Comparison of ENCODE assay signal across 9 cellular contexts in the genomic region with DNA sequence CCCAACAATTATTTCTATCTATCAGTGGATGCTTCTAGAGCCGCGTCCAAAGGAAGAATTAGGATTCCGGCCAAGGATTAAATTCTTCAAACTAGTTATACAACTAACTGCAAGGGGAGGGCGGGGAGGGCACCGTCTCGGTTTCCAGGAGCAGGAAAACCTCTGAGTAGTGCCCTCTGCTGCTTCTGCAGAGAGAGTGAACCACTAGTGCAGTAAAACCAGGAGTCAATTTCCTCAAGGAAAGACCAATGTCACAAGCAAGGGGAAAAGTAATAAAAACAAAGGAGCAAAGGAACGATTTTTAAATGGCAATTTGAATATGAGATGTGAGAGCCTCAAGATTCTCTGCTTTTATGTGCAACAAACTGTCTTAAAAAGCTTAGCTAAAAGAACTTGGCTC. TPM values are rescaled to one million over a fixed set of nuclear protein-coding genes. Genes with fewer than 3 reads are reported as not detected.
DNase-seq lines count a peak whose midpoint lies in the region; ATAC-seq and TF ChIP-seq lines count a peak whose summit lies in the region.
"Had no signal": no experiment of that assay in that cellular context is flagged by ENCODE, and none has a peak within 500 bp of the region (broad histone marks: within the 10 kb centered on the region; RNA-seq: fewer than 3 reads in every experiment).

No MANE protein-coding gene starts in this region.

- POLR2A ChIA-PET in WTC11 (lab: Charles Lee) = no interaction called here
- POLR2A ChIA-PET in activated CD4-positive, alpha-beta memory T cell treated with anti-CD3 and anti-CD28 coated beads for 36 hours (lab: Charles Lee) = no interaction called here

- in situ Hi-C loops in GM23248 (cut with MboI) = loop anchor here (25.0 kb wide), 1 partner anchor 382 kb away; no protein-coding TSS in a partner anchor

- H3K4me3 ChIP-seq in GM23248 = no peak overlapping the region
- H3K4me3 ChIP-seq in right cardiac atrium (ENCODE audit: low read length) = no peak overlapping the region
- no peak overlapping the region for H3K4me3 ChIP-seq in subcutaneous abdominal adipose tissue (ENCODE audit: low read depth in 1 of 5, low read length in 5 of 5)

- peak overlapping the region; percentile 5 for H3K4me2 ChIP-seq in GM23248 (ENCODE audit: unreplicated experiment)

- no peaks in the 10 kb centered on the region for H3K79me2 ChIP-seq in GM23248 (ENCODE audit: insufficient read depth)

- 6 to 8% methylated on average over 7 of the region's 7 CpGs for WGBS in GM23248 (ENCODE audit: low coverage in 1 of 2, low lambda C conversion rate in 2 of 2, missing lambda C conversion rate in 2 of 2), 2 experiments
- WGBS in right cardiac atrium = 3% methylated on average over 7 of the region's 7 CpGs

- DNase-seq in GM23248 (peak; percentile 77), WTC11 (ENCODE audit: low spot score) (peak; percentile 50), right cardiac atrium (peak; percentile 61 to 86 (median 78))
- no peak for DNase-seq in stimulated activated CD4-positive, alpha-beta T cell treated with anti-CD3 and anti-CD28 coated beads, Interleukin-12 subunit alpha, Interleukin-12 subunit beta, amount 100 ng/mL, for 4 hours
- no peak for DNase-seq in activated T-helper 2 cell treated with anti-CD3 and anti-CD28 coated beads, Interferon-gamma antibody, Interleukin-2, Interleukin-4, amounts not matched to agents 10 μg/mL and 5 μg/mL and 100 μg/mL, durations not matched to agents 14 hours and 24 hours and 36 hours (ENCODE audit: low spot score)
- no peak for DNase-seq in activated CD4-positive, alpha-beta memory T cell treated with anti-CD3 and anti-CD28 coated beads for 36 hours
- DNase-seq: activated CD4-positive, CD25-positive, alpha-beta regulatory T cell treated with anti-CD3 and anti-CD28 coated beads, Interleukin-2, amount 50 U/mL, for 72 hours had no signal

- H3K4me1 Mint-ChIP-seq in WTC11 = peaks cover 6% of the 10 kb centered on the region
- peaks cover 29% of the 10 kb centered on the region for H3K4me1 Mint-ChIP-seq in activated T-helper 2 cell treated with anti-CD3 and anti-CD28 coated beads, Interferon-gamma antibody, Interleukin-2, Interleukin-4, amounts not matched to agents 10 μg/mL and 5 μg/mL and 100 μg/mL, durations not matched to agents 14 hours and 24 hours and 36 hours (ENCODE audit: low read depth)
- peaks cover 15% of the 10 kb centered on the region for H3K4me1 Mint-ChIP-seq in activated CD4-positive, alpha-beta memory T cell treated with anti-CD3 and anti-CD28 coated beads for 36 hours (ENCODE audit: low read depth)

- no peaks in the 10 kb centered on the region for H3K9me2 ChIP-seq in GM23248 (ENCODE audit: insufficient read depth)

- no peaks in the 10 kb centered on the region for H3K36me3 Mint-ChIP-seq in WTC11
- no peaks in the 10 kb centered on the region for H3K36me3 Mint-ChIP-seq in activated T-helper 2 cell treated with anti-CD3 and anti-CD28 coated beads, Interferon-gamma antibody, Interleukin-2, Interleukin-4, amounts not matched to agents 10 μg/mL and 5 μg/mL and 100 μg/mL, durations not matched to agents 14 hours and 24 hours and 36 hours (ENCODE audit: low read depth)
- H3K36me3 Mint-ChIP-seq in activated CD4-positive, alpha-beta memory T cell treated with anti-CD3 and anti-CD28 coated beads for 36 hours = no peaks in the 10 kb centered on the region

- H3K36me3 ChIP-seq in GM23248 (ENCODE audit: low read depth) = no peaks in the 10 kb centered on the region
- no peaks in the 10 kb centered on the region for H3K36me3 ChIP-seq in subcutaneous abdominal adipose tissue (ENCODE audit: control insufficient read depth in 5 of 5, insufficient read depth in 5 of 5, low read length in 5 of 5)

- H3K27ac ChIP-seq in GM23248 (no peak overlapping the region), right cardiac atrium (ENCODE audit: low read length) (no peak overlapping the region), subcutaneous abdominal adipose tissue (ENCODE audit: low read depth, low read length) (peak overlapping the region; percentile 13)

- intact Hi-C loops in right cardiac atrium (cut with DNase I) = loop anchor here in 2 of 4 donors (5.0 to 10.0 kb wide), 2 partner anchors 54 to 57 kb away; a partner anchor contains a TSS
- intact Hi-C loops in activated T-helper 2 cell treated with anti-CD3 and anti-CD28 coated beads, Interferon-gamma antibody, Interleukin-2, Interleukin-4, amounts not matched to agents 10 μg/mL and 5 μg/mL and 100 μg/mL, durations not matched to agents 14 hours and 24 hours and 36 hours (cut with micrococcal nuclease) = loop anchor here (5.0 kb wide), 2 partner anchors 87 to 228 kb away; no protein-coding TSS in a partner anchor
- intact Hi-C loops in activated CD4-positive, alpha-beta memory T cell treated with anti-CD3 and anti-CD28 coated beads for 36 hours (cut with micrococcal nuclease) = no loop called here

- CTCF ChIA-PET in WTC11 (lab: Charles Lee) = interaction anchor here (1.0 to 4.6 kb wide), 11 partner anchors 8 to 240 kb away, joined by 3 to 41 read pairs (median 5); no protein-coding TSS in a partner anchor
- CTCF ChIA-PET in activated CD4-positive, alpha-beta memory T cell treated with anti-CD3 and anti-CD28 coated beads for 36 hours (lab: Charles Lee) = interaction anchor here (0.5 to 4.2 kb wide), 12 partner anchors 8 to 1050 kb away, joined by 3 to 37 read pairs (median 4); a partner anchor contains a TSS

- H3K27me3 ChIP-seq in GM23248 (replicated peaks; ENCODE audit: insufficient read depth) (no peaks in the 10 kb centered on the region), right cardiac atrium (ENCODE audit: control insufficient read depth, insufficient read depth) (no peaks in the 10 kb centered on the region), subcutaneous abdominal adipose tissue (ENCODE audit: control insufficient read depth in 5 of 5, insufficient read depth in 4 of 5, low read length in 5 of 5) (no peaks in the 10 kb centered on the region)

- H3K4me1 ChIP-seq in GM23248 (ENCODE audit: insufficient read depth) (no peaks in the 10 kb centered on the region), right cardiac atrium (ENCODE audit: control insufficient read depth, insufficient read depth, low read length) (no peaks in the 10 kb centered on the region), subcutaneous abdominal adipose tissue (ENCODE audit: control insufficient read depth in 5 of 5, insufficient read depth in 5 of 5, low read length in 5 of 5) (peaks cover 0 to 6% (median 4%) of the 10 kb centered on the region in 5 donors)

- no peaks in the 10 kb centered on the region for H3F3A ChIP-seq in GM23248 (ENCODE audit: insufficient read depth)

- ATAC-seq in WTC11 = peak; percentile 74
- peak; percentile 82 to 83 for ATAC-seq in right cardiac atrium
- ATAC-seq in HG03378 (IDR thresholded peaks at IDR 0.05; ENCODE audit: unreplicated experiment) = no peak

- no peak overlapping the region for H3K27ac Mint-ChIP-seq in WTC11
- H3K27ac Mint-ChIP-seq in activated T-helper 2 cell treated with anti-CD3 and anti-CD28 coated beads, Interferon-gamma antibody, Interleukin-2, Interleukin-4, amounts not matched to agents 10 μg/mL and 5 μg/mL and 100 μg/mL, durations not matched to agents 14 hours and 24 hours and 36 hours = no peak overlapping the region
- no peak overlapping the region for H3K27ac Mint-ChIP-seq in activated CD4-positive, alpha-beta memory T cell treated with anti-CD3 and anti-CD28 coated beads for 36 hours

- H3K9ac ChIP-seq in GM23248 = no peak overlapping the region
- no peak overlapping the region for H3K9ac ChIP-seq in subcutaneous abdominal adipose tissue (ENCODE audit: low read length in 5 of 5)

- no peak for TF ChIP-seq CTCF in WTC11 (IDR thresholded peaks at IDR 0.05)

- no peaks in the 10 kb centered on the region for H3K9me3 Mint-ChIP-seq in WTC11
- H3K9me3 Mint-ChIP-seq in activated T-helper 2 cell treated with anti-CD3 and anti-CD28 coated beads, Interferon-gamma antibody, Interleukin-2, Interleukin-4, amounts not matched to agents 10 μg/mL and 5 μg/mL and 100 μg/mL, durations not matched to agents 14 hours and 24 hours and 36 hours = no peaks in the 10 kb centered on the region
- H3K9me3 Mint-ChIP-seq in activated CD4-positive, alpha-beta memory T cell treated with anti-CD3 and anti-CD28 coated beads for 36 hours = no peaks in the 10 kb centered on the region

- no peaks in the 10 kb centered on the region for H4K20me1 ChIP-seq in GM23248 (ENCODE audit: insufficient read depth)

- no peaks in the 10 kb centered on the region for H3K9me3 ChIP-seq in GM23248 (ENCODE audit: low read depth)
- no peaks in the 10 kb centered on the region for H3K9me3 ChIP-seq in right cardiac atrium (ENCODE audit: control insufficient read depth, low read length)
- no peaks in the 10 kb centered on the region for H3K9me3 ChIP-seq in subcutaneous abdominal adipose tissue (ENCODE audit: control insufficient read depth in 5 of 5, low read length in 5 of 5)

- H3K27me3 Mint-ChIP-seq in WTC11 (ENCODE audit: low read depth) = no peaks in the 10 kb centered on the region
- no peaks in the 10 kb centered on the region for H3K27me3 Mint-ChIP-seq in activated T-helper 2 cell treated with anti-CD3 and anti-CD28 coated beads, Interferon-gamma antibody, Interleukin-2, Interleukin-4, amounts not matched to agents 10 μg/mL and 5 μg/mL and 100 μg/mL, durations not matched to agents 14 hours and 24 hours and 36 hours (ENCODE audit: low read depth)
- H3K27me3 Mint-ChIP-seq in activated CD4-positive, alpha-beta memory T cell treated with anti-CD3 and anti-CD28 coated beads for 36 hours = no peaks in the 10 kb centered on the region

- H3K4me3 Mint-ChIP-seq in WTC11 = no peak overlapping the region
- no peak overlapping the region for H3K4me3 Mint-ChIP-seq in activated T-helper 2 cell treated with anti-CD3 and anti-CD28 coated beads, Interferon-gamma antibody, Interleukin-2, Interleukin-4, amounts not matched to agents 10 μg/mL and 5 μg/mL and 100 μg/mL, durations not matched to agents 14 hours and 24 hours and 36 hours (ENCODE audit: low read depth)
- no peak overlapping the region for H3K4me3 Mint-ChIP-seq in activated CD4-positive, alpha-beta memory T cell treated with anti-CD3 and anti-CD28 coated beads for 36 hours

- no peak overlapping the region for H2AFZ ChIP-seq in GM23248

RNA-seq across cellular contexts. Expression of a gene that starts 16.5 kb away (rescaled TPM):
- total RNA-seq in GM23248 (2014; rRNA removed; shearing (Covaris generic)) = 42.9 and 43.4 TPM in 2 replicates
- polyA plus RNA-seq in GM23248 (2016; fragmentation: Nextera tagmentation; extraction: Ambion mirVana) (44.5 and 44.6 TPM in 2 replicates), right cardiac atrium (12.0 TPM)
- total RNA-seq in WTC11 (2021) (9.9 to 12.3 TPM (median 9.9 TPM) in 3 replicates), right cardiac atrium (10 to 100 TPM; 13.8 to 23.6 (median 15.9) TPM)
- total RNA-seq in activated T-helper 2 cell treated with anti-CD3 and anti-CD28 coated beads, Interferon-gamma antibody, Interleukin-2, Interleukin-4, amounts not matched to agents 10 μg/mL and 5 μg/mL and 100 μg/mL, durations not matched to agents 14 hours and 24 hours and 36 hours = 34.4 and 34.8 TPM in 2 replicates
- 10 to 100 TPM; 23.8 to 24.9 TPM for total RNA-seq in activated CD4-positive, alpha-beta memory T cell treated with anti-CD3 and anti-CD28 coated beads for 36 hours

RNA-seq across cellular contexts. Expression of a gene that starts 43.1 kb away (rescaled TPM):
- not detected in 2 replicates for total RNA-seq in GM23248 (2014; rRNA removed; shearing (Covaris generic))
- not detected in 2 replicates for polyA plus RNA-seq in GM23248 (2016; fragmentation: Nextera tagmentation; extraction: Ambion mirVana)
- 14.1 to 25.4 TPM (median 18.0 TPM) in 3 replicates for total RNA-seq in WTC11 (2021)
- total RNA-seq in right cardiac atrium = 100 to 1,000 TPM in 3 of 4 donors, 10 to 100 TPM in 1; 92.2 to 154 (median 126) TPM
- 57.2 TPM for polyA plus RNA-seq in right cardiac atrium
- 6.3 and 7.2 TPM in 2 replicates for total RNA-seq in activated T-helper 2 cell treated with anti-CD3 and anti-CD28 coated beads, Interferon-gamma antibody, Interleukin-2, Interleukin-4, amounts not matched to agents 10 μg/mL and 5 μg/mL and 100 μg/mL, durations not matched to agents 14 hours and 24 hours and 36 hours
- total RNA-seq in activated CD4-positive, alpha-beta memory T cell treated with anti-CD3 and anti-CD28 coated beads for 36 hours = 10 to 100 TPM; 15.8 to 16.4 TPM

RNA-seq across cellular contexts. Expression of a gene that starts 53.9 kb away (rescaled TPM):
- total RNA-seq in GM23248 (2014; rRNA removed; shearing (Covaris generic)) = not detected in 2 replicates
- not detected in 2 replicates for polyA plus RNA-seq in GM23248 (2016; fragmentation: Nextera tagmentation; extraction: Ambion mirVana)
- not detected in 3 replicates for total RNA-seq in WTC11 (2021)
- under 1 TPM; 0.26 to 0.81 (median 0.38) TPM for total RNA-seq in right cardiac atrium
- polyA plus RNA-seq in right cardiac atrium = 0.38 TPM
- total RNA-seq in activated T-helper 2 cell treated with anti-CD3 and anti-CD28 coated beads, Interferon-gamma antibody, Interleukin-2, Interleukin-4, amounts not matched to agents 10 μg/mL and 5 μg/mL and 100 μg/mL, durations not matched to agents 14 hours and 24 hours and 36 hours = 0.34 and 0.78 TPM in 2 replicates
- total RNA-seq in activated CD4-positive, alpha-beta memory T cell treated with anti-CD3 and anti-CD28 coated beads for 36 hours = under 1 TPM; 0.50 to 0.51 TPM

Comparison
In these comparisons a context has a peak if more than half of its experiments do, and no peak if none do; other contexts are left out.
1. DNase-seq: peak in GM23248 (single experiment), WTC11 (single experiment) and right cardiac atrium (3 of 3); none in stimulated activated CD4-positive, alpha-beta T cell treated with anti-CD3 and anti-CD28 coated beads, Interleukin-12 subunit alpha, Interleukin-12 subunit beta, amount 100 ng/mL, for 4 hours (single experiment), activated T-helper 2 cell treated with anti-CD3 and anti-CD28 coated beads, Interferon-gamma antibody, Interleukin-2, Interleukin-4, amounts not matched to agents 10 μg/mL and 5 μg/mL and 100 μg/mL, durations not matched to agents 14 hours and 24 hours and 36 hours (single experiment) and activated CD4-positive, alpha-beta memory T cell treated with anti-CD3 and anti-CD28 coated beads for 36 hours (single experiment).